In the genomic region with DNA sequence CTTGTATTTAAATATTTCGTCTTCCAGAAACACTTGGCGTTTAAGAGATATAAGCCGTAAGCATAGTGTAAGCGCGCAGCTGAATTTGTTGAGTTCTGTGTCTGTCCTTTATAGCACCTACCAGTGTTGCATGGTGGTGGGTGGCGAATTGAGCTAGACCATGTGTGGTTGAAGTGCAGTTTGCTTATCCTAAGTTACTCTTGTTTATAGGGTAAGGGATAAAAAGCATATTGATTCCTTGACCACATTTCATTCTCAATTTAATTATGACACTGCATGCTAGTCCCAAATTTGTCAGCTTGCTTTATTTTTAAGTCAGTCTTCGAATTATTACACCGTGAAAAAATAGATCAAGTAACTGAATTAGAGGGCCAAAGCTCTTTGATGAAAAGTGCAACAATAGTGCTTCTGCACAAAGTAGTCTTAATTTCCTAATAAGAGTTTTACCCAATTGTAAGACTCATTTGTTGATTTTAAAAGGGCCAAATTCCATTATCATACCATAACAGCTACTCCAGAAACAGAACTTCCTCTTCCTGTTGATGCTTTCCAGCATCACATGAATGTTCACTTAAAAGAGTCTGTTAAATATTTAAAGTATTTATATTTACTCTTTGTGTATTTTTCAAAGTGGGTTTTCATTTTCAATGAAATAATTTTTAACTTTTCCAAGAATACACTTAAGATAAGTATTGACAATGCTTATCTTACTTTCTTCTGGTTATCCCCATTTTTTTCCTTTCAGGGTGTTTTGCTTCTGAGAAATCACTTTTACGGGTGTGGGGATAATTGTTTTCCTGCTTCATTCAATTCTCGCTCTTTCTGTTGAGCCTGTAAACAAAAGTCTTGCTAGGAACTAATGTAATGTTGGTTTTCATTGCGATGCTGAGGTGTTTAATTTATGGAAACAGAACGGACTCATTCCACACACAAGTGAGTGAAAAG, we compare ENCODE assay signal across 8 cellular contexts. TPM values are rescaled to one million over a fixed set of nuclear protein-coding genes. Genes with fewer than 3 reads are reported as not detected.
DNase-seq lines count a peak whose midpoint lies in the region; ATAC-seq and TF ChIP-seq lines count a peak whose summit lies in the region.

No MANE protein-coding gene starts in this region.

- TF ChIP-seq POLR2A in lower leg skin (IDR thresholded peaks at IDR 0.05), result no peak
- TF ChIP-seq POLR2A in uterus (IDR thresholded peaks at IDR 0.05), result no peak

- H3K9ac ChIP-seq in HUES64 (ENCODE audit: low read depth, low read length), result peak overlapping the region; percentile 87; the same call in 1 of the 2 replicates

- H3K4me1 ChIP-seq in HUES64 (ENCODE audit: insufficient read depth, low read length) (peaks cover 32% of the 10 kb centered on the region), uterus (peaks cover 0 to 7% of the 10 kb centered on the region in 2 donors)

- H3K9me3 ChIP-seq in HUES64 (ENCODE audit: insufficient read depth, low read depth, low read length), result no peaks in the 10 kb centered on the region
- no peaks in the 10 kb centered on the region for H3K9me3 ChIP-seq in uterus

- DNase-seq in astrocyte of the cerebellum (ENCODE audit: low read depth) (no peak), lower leg skin (ENCODE audit: low spot score in 2 of 2) (no peak), uterus (no peak), omental fat pad (ENCODE audit: low spot score) (no peak), HuH-7 (ENCODE audit: low spot score) (no peak)

- H3K27ac ChIP-seq in C4-2B, result peak overlapping the region; percentile 94; the same call in 1 of the 2 replicates
- no peak overlapping the region for H3K27ac ChIP-seq in HUES64 (ENCODE audit: low read depth, low read length)
- peak overlapping the region; percentile 96 to 97 for H3K27ac ChIP-seq in uterus

- H3K27me3 ChIP-seq in HUES64 (ENCODE audit: insufficient read depth, low read length) (no peaks in the 10 kb centered on the region), uterus (no peaks in the 10 kb centered on the region)

- intact Hi-C loops in lower leg skin (cut with DNase I; ENCODE audit: low total_unique reads) (no loop called here), uterus (cut with DNase I; ENCODE audit: low total_unique reads) (no loop called here)

- WGBS in HUES64, result 52% methylated on average over 12 of the region's 12 CpGs
- 9 to 12% methylated on average over 12 of the region's 12 CpGs for WGBS in lower leg skin, 2 donors

- in situ Hi-C loops in astrocyte of the cerebellum (cut with HindIII; ENCODE audit: low sequenced_read_pairs), result no loop called here

- TF ChIP-seq CTCF in C4-2B (conservative IDR thresholded peaks at IDR 0.05), result no peak
- no peak for TF ChIP-seq CTCF in astrocyte of the cerebellum (IDR thresholded peaks at IDR 0.05; ENCODE audit: low read depth, low read length, missing control alignments)
- no peak for TF ChIP-seq CTCF in lower leg skin (IDR thresholded peaks at IDR 0.05)
- TF ChIP-seq CTCF in uterus (IDR thresholded peaks at IDR 0.05), result no peak
- TF ChIP-seq CTCF in omental fat pad (IDR thresholded peaks at IDR 0.05), result no peak

- H3K36me3 ChIP-seq in HUES64 (ENCODE audit: insufficient read depth, low read length) (no peaks in the 10 kb centered on the region), uterus (no peaks in the 10 kb centered on the region)

- H3K4me3 ChIP-seq in HUES64 (ENCODE audit: low read length), result peak overlapping the region; percentile 71
- H3K4me3 ChIP-seq in astrocyte of the cerebellum (ENCODE audit: low read depth, low read length), result peak overlapping the region; percentile 72
- peak overlapping the region; percentile 64 for H3K4me3 ChIP-seq in lower leg skin (ENCODE audit: low read depth, poor library complexity, severe bottlenecking)
- H3K4me3 ChIP-seq in uterus, result peak overlapping the region; percentile 45 to 74

- ATAC-seq in omental fat pad (ENCODE audit: low FRiP score), result no peak
- no peak for ATAC-seq in HG03460 (IDR thresholded peaks at IDR 0.05; ENCODE audit: unreplicated experiment)

RNA-seq across cellular contexts. Expression of gene ARHGEF12, which starts 2.0 kb away (rescaled TPM):
- polyA plus RNA-seq in HUES64 (2013, experiment 1 of 2), result 12.8 TPM
- 16.0 TPM for polyA plus RNA-seq in HUES64 (2013, experiment 2 of 2)
- total RNA-seq in lower leg skin (100 to 1,000 TPM; 124 to 153 (median 132) TPM), uterus (100 to 1,000 TPM in 2 of 4 donors, 10 to 100 TPM in 2; 82.6 to 161 (median 125) TPM), omental fat pad (100 to 1,000 TPM in 1 of 4 donors, 10 to 100 TPM in 3; 69.8 to 137 (median 75.2) TPM)

RNA-seq across cellular contexts. Expression of gene TLCD5, which starts 13.1 kb away (rescaled TPM):
- 6.8 TPM for polyA plus RNA-seq in HUES64 (2013, experiment 1 of 2)
- 6.1 TPM for polyA plus RNA-seq in HUES64 (2013, experiment 2 of 2)
- total RNA-seq in lower leg skin (1 to 10 TPM in 3 of 4 donors, under 1 TPM in 1; 0.72 to 1.7 (median 1.5) TPM), uterus (10 to 100 TPM in 2 of 4 donors, 1 to 10 TPM in 1, under 1 TPM in 1; 0.51 to 17.1 (median 6.4) TPM), omental fat pad (1 to 10 TPM; 2.9 to 6.1 (median 4.4) TPM)
